In the genomic region with DNA sequence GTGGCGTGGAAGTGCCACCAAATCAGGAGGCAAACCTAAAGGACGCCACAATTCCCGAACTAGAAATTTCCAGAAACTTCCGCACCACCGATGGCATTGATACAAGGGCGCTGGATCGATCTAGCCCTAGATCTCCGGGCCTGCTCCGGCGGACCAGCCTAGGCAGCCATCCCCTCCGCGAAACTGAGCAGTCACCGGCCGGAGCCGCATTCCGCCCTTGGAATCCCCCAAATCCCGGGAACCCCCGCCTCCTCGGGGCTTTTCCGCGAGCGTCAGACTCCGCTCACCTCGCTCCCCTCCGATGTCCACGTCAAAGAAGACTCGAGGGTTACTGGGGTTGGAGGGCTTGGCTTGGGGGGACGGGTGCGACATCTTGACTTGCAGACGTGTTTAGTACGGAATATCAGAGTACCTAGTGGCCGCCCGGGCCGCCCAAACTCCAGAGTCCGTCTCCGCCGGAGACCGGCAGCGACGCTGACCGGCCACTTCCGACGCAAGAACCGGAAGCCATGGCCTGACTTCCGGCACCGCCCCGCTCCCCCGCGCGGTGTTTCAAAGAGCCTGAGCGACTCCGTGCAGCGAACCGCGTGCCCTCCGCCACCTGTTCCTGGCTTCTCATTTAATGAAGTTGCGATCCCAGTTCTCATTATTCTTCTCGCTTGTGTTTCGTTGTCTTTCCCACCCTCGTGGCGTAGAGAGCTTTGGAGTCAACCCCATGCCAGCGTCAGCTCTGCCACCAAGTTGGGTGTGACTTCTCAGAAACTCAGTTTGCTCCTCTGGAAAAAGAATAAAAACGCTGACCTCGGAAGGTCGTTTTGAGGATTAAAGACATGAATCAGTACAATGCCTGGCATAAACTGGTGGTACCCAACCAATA, we compare ENCODE assay signal across 8 cellular contexts. TPM values are rescaled to one million over a fixed set of nuclear protein-coding genes. Genes with fewer than 3 reads are reported as not detected.
DNase-seq lines count a peak whose midpoint lies in the region; ATAC-seq and TF ChIP-seq lines count a peak whose summit lies in the region.

A gene (minus strand): TSS at position 480 of the 877 bp plus-strand sequence. CDS start 108 bp downstream, at position 372.

- H3K9me3 Mint-ChIP-seq in activated B cell treated with CpG ODN at 0.5 μM for 24 hours = no peaks in the 10 kb centered on the region

- H3F3A ChIP-seq in smooth muscle cell (ENCODE audit: low read depth) = no peaks in the 10 kb centered on the region

- H3K27ac Mint-ChIP-seq in activated B cell treated with CpG ODN at 0.5 μM for 24 hours = peak within 1 kb of the TSS; percentile 93

- peak within 1 kb of the TSS; percentile 92 for H3K9ac ChIP-seq in smooth muscle cell (ENCODE audit: low read depth)

- peak within 1 kb of the TSS; percentile 92 for H3K27ac ChIP-seq in smooth muscle cell (ENCODE audit: low read depth)

- H3K4me1 Mint-ChIP-seq in activated B cell treated with CpG ODN at 0.5 μM for 24 hours = peaks cover 21% of the 10 kb centered on the region

- POLR2A ChIA-PET in AG04449 (lab: Yijun Ruan, JAX) (no interaction called here), activated B cell treated with CpG ODN at 0.5 μM for 24 hours (lab: Charles Lee) (interaction anchor here (0.6 to 0.7 kb wide), 2 partner anchors 698 to 733 kb away, joined by 5 to 10 read pairs; no protein-coding TSS in a partner anchor)

- no peaks in the 10 kb centered on the region for H3K9me3 ChIP-seq in smooth muscle cell (replicated peaks; ENCODE audit: low read depth)

- H3K79me2 ChIP-seq in smooth muscle cell (ENCODE audit: low read depth) = peaks cover 20% of the 10 kb centered on the region

- peaks cover 6% of the 10 kb centered on the region for H3K4me1 ChIP-seq in smooth muscle cell (ENCODE audit: low read depth)

- WGBS in smooth muscle cell (ENCODE audit: low lambda C conversion rate) = 1% methylated on average over 59 of the region's 65 CpGs

- H3K4me2 ChIP-seq in smooth muscle cell = peak within 1 kb of the TSS; percentile 95

- peak within 1 kb of the TSS; percentile 96 for H2AFZ ChIP-seq in smooth muscle cell (ENCODE audit: low read depth)

- peaks cover 3% of the 10 kb centered on the region for H4K20me1 ChIP-seq in smooth muscle cell (ENCODE audit: low read depth)

- intact Hi-C loops in activated B cell treated with CpG ODN at 0.5 μM for 24 hours (cut with micrococcal nuclease) = loop anchor here (1.0 to 2.0 kb wide), 7 partner anchors 14 to 452 kb away; a partner anchor contains a TSS

- no peaks in the 10 kb centered on the region for H3K27me3 ChIP-seq in smooth muscle cell (ENCODE audit: low read depth)

- peaks cover 4% of the 10 kb centered on the region for H3K27me3 Mint-ChIP-seq in activated B cell treated with CpG ODN at 0.5 μM for 24 hours

- peaks cover 42% of the 10 kb centered on the region for H3K36me3 Mint-ChIP-seq in activated B cell treated with CpG ODN at 0.5 μM for 24 hours (ENCODE audit: low read depth)

- ATAC-seq in GM18873 (IDR thresholded peaks at IDR 0.05; ENCODE audit: low FRiP score, unreplicated experiment) = peak; percentile 91
- peak; percentile 94 for ATAC-seq in HG03135 (IDR thresholded peaks at IDR 0.05; ENCODE audit: unreplicated experiment)
- peak; percentile 90 for ATAC-seq in activated B cell treated with CpG ODN at 0.5 μM for 24 hours (ENCODE audit: low read depth)

- H3K4me3 Mint-ChIP-seq in activated B cell treated with CpG ODN at 0.5 μM for 24 hours = peak within 1 kb of the TSS; percentile 97

- CTCF ChIA-PET in AG04449 (lab: Yijun Ruan, JAX) = interaction anchor here (2.0 to 6.1 kb wide), 3 partner anchors 127 to 479 kb away, joined by 7 to 51 read pairs (median 13); no protein-coding TSS in a partner anchor
- CTCF ChIA-PET in activated B cell treated with CpG ODN at 0.5 μM for 24 hours (lab: Charles Lee) = no interaction called here

- TF ChIP-seq CTCF in AG04449 (IDR thresholded peaks at IDR 0.05; ENCODE audit: insufficient read depth, low read length, missing control alignments) (no peak), activated B cell treated with CpG ODN at 0.5 μM for 24 hours (IDR thresholded peaks at IDR 0.05) (no peak), cardiac fibroblast (IDR thresholded peaks at IDR 0.05; ENCODE audit: low read depth, low read length) (no peak), smooth muscle cell (IDR thresholded peaks at IDR 0.05; ENCODE audit: borderline replicate concordance, insufficient read depth, poor library complexity, severe bottlenecking) (no peak)

- H3K4me3 ChIP-seq in AG04449 (ENCODE audit: low read depth, low read length) (peak within 1 kb of the TSS; percentile 79), cardiac fibroblast (replicated peaks in 1 of 2; ENCODE audit: low read depth in 2 of 2, low read length in 2 of 2) (peak within 1 kb of the TSS; percentile 79 to 84), smooth muscle cell (peak within 1 kb of the TSS; percentile 90)

- no peak for DNase-seq in AG04449 (ENCODE audit: low read depth, low spot score)
- peak; percentile 66 for DNase-seq in NCI-H2196 (lab: John Stamatoyannopoulos, UW; ENCODE audit: unreplicated experiment)
- peak; percentile 79 for DNase-seq in activated B cell treated with CpG ODN at 0.5 μM for 24 hours
- peak; percentile 77 to 83 for DNase-seq in cardiac fibroblast (ENCODE audit: low read depth in 2 of 2)
- peak; percentile 86 for DNase-seq in iPS-NIHi7 (ENCODE audit: extremely low spot score)
- DNase-seq in smooth muscle cell (lab: John Stamatoyannopoulos, UW; ENCODE audit: unreplicated experiment) = peak; percentile 76

- H3K36me3 ChIP-seq in smooth muscle cell (ENCODE audit: low read depth) = peaks cover 7% of the 10 kb centered on the region

RNA-seq across cellular contexts. Expression of the gene that starts here (rescaled TPM):
- total RNA-seq in activated B cell treated with CpG ODN at 0.5 μM for 24 hours (28.5 and 29.8 TPM in 2 replicates), smooth muscle cell (32.1 and 33.2 TPM in 2 replicates)
- 33.1 and 33.7 TPM in 2 replicates for polyA plus RNA-seq in smooth muscle cell
